ENCODE assay signal across 1 cellular context in genomic region chr6:162147805-162148204, GRCh38.
TF ChIP-seq lines count a peak whose summit lies in the region.

No MANE protein-coding gene starts in this region.

TF ChIP-seq in H1, 55 proteins besides CTCF, POLR2A, EP300 and RAD21 (continued from another document):
- TF ChIP-seq CEBPB (IDR thresholded peaks at IDR 0.05; ENCODE audit: low read depth, low read length): peak; percentile 35; the same call in 1 of the 2 replicates
